ENCODE assay signal across 15 cellular contexts in the genomic region with DNA sequence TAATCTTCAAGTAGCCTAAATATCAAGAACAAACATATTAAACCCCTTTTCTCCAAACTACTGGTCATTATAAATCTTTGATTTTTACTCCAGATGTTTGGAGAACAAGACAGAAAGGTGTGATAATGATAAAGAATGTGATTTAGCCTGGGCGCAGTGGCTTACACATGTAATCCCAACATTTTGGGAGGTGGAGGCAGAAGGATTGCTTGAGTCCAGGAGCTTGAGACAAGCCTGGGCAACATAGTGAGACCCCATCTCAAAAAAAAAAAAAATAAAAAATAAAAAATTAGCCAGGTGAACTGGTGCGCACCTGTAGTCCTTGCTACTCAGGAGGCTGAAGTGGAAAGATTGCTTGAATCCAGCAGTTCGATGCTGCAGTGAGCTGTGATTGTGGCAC.
"Had no signal": no experiment of that assay in that cellular context is flagged by ENCODE, and none has a peak within 500 bp of the region (broad histone marks: within the 10 kb centered on the region; RNA-seq: fewer than 3 reads in every experiment).

No MANE protein-coding gene starts in this region.

- H3K4me3 Mint-ChIP-seq: activated B cell treated with CpG ODN at 0.5 μM for 24 hours; nephron progenitor cell; stimulated activated naive B cell treated with anti-CD40 and anti-IgM and Interleukin-4, amounts not matched to agents 10 μg/mL and 1 μg/mL and 100 μg/mL, for 72 hours had no signal

- H3K27ac ChIP-seq: left ventricle myocardium inferior had no signal

- H3K4me3 ChIP-seq: left ventricle myocardium inferior had no signal

- H3K27ac Mint-ChIP-seq: activated B cell treated with CpG ODN at 0.5 μM for 24 hours; nephron progenitor cell; stimulated activated naive B cell treated with anti-CD40 and anti-IgM and Interleukin-4, amounts not matched to agents 10 μg/mL and 1 μg/mL and 100 μg/mL, for 72 hours had no signal

- H3K36me3 ChIP-seq: left ventricle myocardium inferior had no signal

- DNase-seq: activated B cell treated with CpG ODN at 0.5 μM for 24 hours; activated CD4-positive, alpha-beta T cell treated with anti-CD3 and anti-CD28 coated beads, Interleukin-2, amount 50 U/mL, for 1 hour; activated effector memory CD4-positive, alpha-beta T cell treated with Interleukin-2 at 50 U/mL for 16 hours; cerebellar nuclear complex; cortex of kidney; left ventricle myocardium inferior; midbrain; nephron progenitor cell; nucleus accumbens; retina; stimulated activated naive B cell treated with anti-CD40 and anti-IgM and Interleukin-4, amounts not matched to agents 10 μg/mL and 1 μg/mL and 100 μg/mL, for 72 hours had no signal

- H3K9me3 Mint-ChIP-seq: activated B cell treated with CpG ODN at 0.5 μM for 24 hours; nephron progenitor cell; stimulated activated naive B cell treated with anti-CD40 and anti-IgM and Interleukin-4, amounts not matched to agents 10 μg/mL and 1 μg/mL and 100 μg/mL, for 72 hours had no signal

- FAIRE-seq: bronchial epithelial cell, frontal cortex, urothelium cell line had no signal

- ATAC-seq: stimulated activated naive B cell treated with anti-CD40 and anti-IgM and Interleukin-4, amounts not matched to agents 10 μg/mL and 1 μg/mL and 100 μg/mL, for 72 hours had no signal

- H3K9me3 ChIP-seq: left ventricle myocardium inferior had no signal

- H3K27me3 Mint-ChIP-seq: activated B cell treated with CpG ODN at 0.5 μM for 24 hours; activated naive CD8-positive, alpha-beta T cell; stimulated activated naive B cell treated with anti-CD40 and anti-IgM and Interleukin-4, amounts not matched to agents 10 μg/mL and 1 μg/mL and 100 μg/mL, for 72 hours had no signal
